Comparison of ENCODE assay signal across 1 cellular context in the genomic region with DNA sequence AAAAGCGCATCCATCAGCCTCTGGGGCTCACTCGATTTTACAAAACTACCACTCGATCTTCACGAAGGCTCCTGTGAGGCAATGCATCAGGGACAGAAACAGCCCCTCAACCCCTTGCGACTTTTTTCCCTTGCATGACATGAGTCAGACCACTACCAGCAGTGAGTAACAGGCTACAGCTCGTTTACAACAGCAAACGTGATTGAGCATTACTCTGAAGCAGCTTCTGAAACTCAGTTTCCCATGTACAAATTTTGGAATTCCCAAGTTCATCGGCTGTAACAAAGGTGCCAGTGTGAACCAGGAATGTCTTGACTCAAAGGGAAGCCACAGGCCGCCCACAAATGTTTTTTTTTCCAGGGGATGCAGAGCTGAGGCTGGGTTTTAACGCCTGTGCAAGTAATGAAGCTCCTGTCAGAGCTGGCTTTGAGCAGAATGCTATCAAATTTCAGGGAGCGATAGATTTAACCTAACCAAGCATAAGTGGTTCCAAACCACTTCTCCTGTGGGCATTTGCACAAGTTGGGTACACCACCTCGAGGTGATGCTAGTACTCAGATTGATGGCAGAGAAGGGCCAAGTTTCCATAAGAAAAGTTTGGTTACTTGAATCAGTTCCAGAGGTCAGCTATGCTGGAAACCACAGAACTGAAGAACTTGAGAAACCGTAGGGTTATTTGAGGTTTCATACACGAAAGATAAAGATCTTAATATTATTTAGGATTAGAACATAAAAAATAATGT.
TF ChIP-seq lines count a peak whose summit lies in the region.

No MANE protein-coding gene starts in this region.

TF ChIP-seq in SK-N-SH, 30 proteins besides CTCF, POLR2A, EP300 and RAD21 (continued from another document):
- TF ChIP-seq, protein P1, sequence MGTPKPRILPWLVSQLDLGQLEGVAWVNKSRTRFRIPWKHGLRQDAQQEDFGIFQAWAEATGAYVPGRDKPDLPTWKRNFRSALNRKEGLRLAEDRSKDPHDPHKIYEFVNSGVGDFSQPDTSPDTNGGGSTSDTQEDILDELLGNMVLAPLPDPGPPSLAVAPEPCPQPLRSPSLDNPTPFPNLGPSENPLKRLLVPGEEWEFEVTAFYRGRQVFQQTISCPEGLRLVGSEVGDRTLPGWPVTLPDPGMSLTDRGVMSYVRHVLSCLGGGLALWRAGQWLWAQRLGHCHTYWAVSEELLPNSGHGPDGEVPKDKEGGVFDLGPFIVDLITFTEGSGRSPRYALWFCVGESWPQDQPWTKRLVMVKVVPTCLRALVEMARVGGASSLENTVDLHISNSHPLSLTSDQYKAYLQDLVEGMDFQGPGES (IDR thresholded peaks at IDR 0.05; ENCODE audit: low read depth, low read length): no peak
- TF ChIP-seq SIN3A (IDR thresholded peaks at IDR 0.05; ENCODE audit: borderline replicate concordance, low read depth, low read length) (no peak), REST (IDR thresholded peaks at IDR 0.05; ENCODE audit: low read depth, low read length) (no peak), CHD2 (IDR thresholded peaks at IDR 0.05; ENCODE audit: low read length, partially characterized antibody) (no peak), NFIC (IDR thresholded peaks at IDR 0.05; ENCODE audit: borderline replicate concordance) (no peak), TEAD4 (IDR thresholded peaks at IDR 0.05; ENCODE audit: borderline replicate concordance, insufficient read depth) (no peak), SMC3 (IDR thresholded peaks at IDR 0.05; ENCODE audit: low read depth, low read length) (no peak), GATA2 (CRISPR knock-in tag; IDR thresholded peaks at IDR 0.05) (no peak), FOXJ3 (CRISPR knock-in tag; IDR thresholded peaks at IDR 0.05) (no peak), MXI1 (IDR thresholded peaks at IDR 0.05; ENCODE audit: low read depth, low read length) (no peak)
